ENCODE assay signal across 10 cellular contexts in the genomic region with DNA sequence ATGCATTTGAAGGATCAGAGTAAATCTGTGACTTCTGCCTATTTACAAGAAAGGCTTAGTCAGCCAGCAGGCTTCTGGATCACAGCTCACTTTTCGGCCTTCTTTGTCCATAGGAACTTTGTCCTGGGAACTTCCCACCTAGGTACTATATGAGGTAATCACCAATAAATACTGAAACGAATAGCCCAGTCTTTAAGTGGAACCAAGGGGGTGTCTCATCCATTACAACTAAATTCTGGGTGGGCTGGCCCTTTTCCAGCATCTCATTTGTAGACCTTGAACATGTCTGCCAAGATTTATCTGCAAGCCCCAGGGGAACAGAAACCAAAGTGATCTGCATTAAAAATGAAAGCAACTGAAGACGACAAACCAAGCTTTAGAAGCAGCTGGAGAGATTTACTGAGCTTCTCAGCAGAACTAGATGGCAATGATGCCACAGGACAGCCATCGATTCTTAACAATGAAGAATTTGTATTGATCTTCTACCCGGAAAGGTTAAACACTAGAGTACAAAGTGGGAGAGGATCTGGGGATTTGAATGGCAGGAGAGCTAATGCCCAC. TPM values are rescaled to one million over a fixed set of nuclear protein-coding genes. Genes with fewer than 3 reads are reported as not detected.
DNase-seq lines count a peak whose midpoint lies in the region; ATAC-seq and TF ChIP-seq lines count a peak whose summit lies in the region.
"Had no signal": no experiment of that assay in that cellular context is flagged by ENCODE, and none has a peak within 500 bp of the region (broad histone marks: within the 10 kb centered on the region; RNA-seq: fewer than 3 reads in every experiment).

No MANE protein-coding gene starts in this region.

- peak overlapping the region; percentile 18 for H3K27ac ChIP-seq in colonic mucosa
- no peak overlapping the region for H3K27ac ChIP-seq in osteoblast (ENCODE audit: low read depth, low read length)

- H3K4me3 ChIP-seq in MG63, result no peak overlapping the region
- no peak overlapping the region for H3K4me3 ChIP-seq in colonic mucosa
- H3K4me3 ChIP-seq in osteoblast (ENCODE audit: insufficient read depth, low read length), result peak overlapping the region; percentile 31

- H3K4me2 ChIP-seq in osteoblast (ENCODE audit: insufficient read depth, low read length), result peak overlapping the region; percentile 52

- DNase-seq in NCI-H1105 treated with DMSO at 0.1 percent for 48 hours (lab: John Stamatoyannopoulos, UW) (peak; percentile 35), NCI-H1105 (lab: John Stamatoyannopoulos, UW) (no peak), MG63 (peak; percentile 7), colonic mucosa (peak; percentile 25), osteoblast (ENCODE audit: insufficient read length, low spot score, missing footprints) (no peak), putamen (ENCODE audit: low spot score) (no peak), KBM-7 (no peak)
- DNase-seq: NCI-H526, trophoblast cell had no signal

- H3K79me2 ChIP-seq in osteoblast (ENCODE audit: insufficient read depth, low read length), result no peaks in the 10 kb centered on the region

- no peaks in the 10 kb centered on the region for H4K20me1 ChIP-seq in osteoblast (ENCODE audit: insufficient read depth, low read length)

- intact Hi-C loops in colonic mucosa (cut with DNase I), result no loop called here

- H3K36me3 ChIP-seq in MG63 (no peaks in the 10 kb centered on the region), colonic mucosa (no peaks in the 10 kb centered on the region), osteoblast (ENCODE audit: insufficient read depth, low read length) (no peaks in the 10 kb centered on the region)

- H3K4me1 ChIP-seq in colonic mucosa (no peaks in the 10 kb centered on the region), osteoblast (ENCODE audit: insufficient read depth, low read length) (peaks cover 5% of the 10 kb centered on the region)

- H3K27me3 ChIP-seq in MG63 (no peaks in the 10 kb centered on the region), colonic mucosa (no peaks in the 10 kb centered on the region), osteoblast (ENCODE audit: insufficient read depth, low read length) (peaks cover 39% of the 10 kb centered on the region)

- in situ Hi-C loops in KBM-7 (cut with MboI; ENCODE audit: low pct_unique_long_range_greater_than_20kb, low sequenced_read_pairs), result no loop called here

- peak overlapping the region; percentile 17 for H2AFZ ChIP-seq in osteoblast (ENCODE audit: low read length)

- no peak overlapping the region for H3K9ac ChIP-seq in colonic mucosa (ENCODE audit: low read depth in 2 of 2, low read length in 2 of 2)

- H3K9me3 ChIP-seq in MG63 (no peaks in the 10 kb centered on the region), colonic mucosa (no peaks in the 10 kb centered on the region), osteoblast (ENCODE audit: low read depth, low read length) (no peaks in the 10 kb centered on the region)

- no peak for ATAC-seq in HG03280 (IDR thresholded peaks at IDR 0.05; ENCODE audit: unreplicated experiment)

- TF ChIP-seq CTCF in colonic mucosa (IDR thresholded peaks at IDR 0.05), result no peak
- no peak for TF ChIP-seq CTCF in osteoblast (IDR thresholded peaks at IDR 0.05; ENCODE audit: extremely low read depth, low read depth, low read length)

RNA-seq across cellular contexts. Expression of gene SNX11, which starts 55.5 kb away (rescaled TPM):
- total RNA-seq in MG63 (2014; rRNA removed; shearing (Covaris generic); ENCODE audit: low replicate concordance), result 19.3 and 19.7 TPM in 2 replicates
- total RNA-seq in colonic mucosa (10 to 100 TPM; 18.7 to 24.4 TPM), osteoblast (13.6 and 20.6 TPM in 2 replicates)

Comparison
In these comparisons a context has a peak if more than half of its experiments do, and no peak if none do; other contexts are left out.
1. DNase-seq: peak in NCI-H1105 treated with DMSO at 0.1 percent for 48 hours (single experiment), MG63 (single experiment) and colonic mucosa (single experiment); none in NCI-H1105 (single experiment), osteoblast (single experiment), putamen (single experiment) and KBM-7 (single experiment).